Comparison of ENCODE assay signal across 8 cellular contexts in the genomic region with DNA sequence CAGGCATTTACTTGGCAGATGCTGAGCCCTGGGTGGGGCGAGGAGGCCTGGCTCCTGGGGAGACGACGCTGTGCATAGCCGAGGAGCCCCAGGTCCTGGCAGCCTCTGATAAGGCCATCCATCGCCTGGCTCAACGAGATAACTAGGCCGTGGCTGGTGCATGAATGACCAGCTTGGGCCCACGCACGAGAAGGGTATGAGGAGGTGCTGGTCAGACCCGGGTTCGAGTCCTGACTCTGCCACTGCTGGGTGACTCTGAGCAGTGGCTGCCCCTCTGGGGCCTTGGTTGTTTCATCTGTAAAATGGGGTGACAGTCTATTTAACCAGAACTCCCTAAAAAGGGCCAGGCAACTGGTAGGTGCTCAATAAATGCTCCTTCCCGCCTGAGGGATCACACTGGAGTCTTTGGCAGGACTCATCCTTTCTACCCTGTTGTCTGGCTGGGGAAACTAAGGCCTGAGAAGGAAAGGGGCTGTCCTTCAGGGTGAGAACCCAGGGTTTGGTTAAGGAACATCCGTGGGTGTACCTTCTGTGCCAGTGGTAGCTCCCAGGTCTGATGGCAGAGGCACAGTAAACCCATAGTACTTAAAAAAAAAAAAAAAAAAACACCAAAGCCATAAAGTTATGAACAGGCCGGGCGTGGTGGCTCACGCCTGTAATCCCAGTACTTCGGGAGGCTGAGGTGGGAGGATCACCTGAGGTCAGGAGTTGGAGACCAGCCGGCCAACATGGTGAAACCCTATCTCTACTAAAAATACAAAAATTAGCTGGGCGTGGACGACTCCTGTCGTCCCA. TPM values are rescaled to one million over a fixed set of nuclear protein-coding genes. Genes with fewer than 3 reads are reported as not detected.
DNase-seq lines count a peak whose midpoint lies in the region; ATAC-seq and TF ChIP-seq lines count a peak whose summit lies in the region.

No MANE protein-coding gene starts in this region.

- H3K27me3 Mint-ChIP-seq in activated CD4-positive, alpha-beta T cell treated with anti-CD3 and anti-CD28 coated beads for 36 hours = no peaks in the 10 kb centered on the region
- no peaks in the 10 kb centered on the region for H3K27me3 Mint-ChIP-seq in activated CD8-positive, alpha-beta T cell treated with anti-CD3 and anti-CD28 coated beads for 36 hours

- H3K27ac Mint-ChIP-seq in activated CD4-positive, alpha-beta T cell treated with anti-CD3 and anti-CD28 coated beads for 36 hours = peak overlapping the region; percentile 95
- H3K27ac Mint-ChIP-seq in activated CD8-positive, alpha-beta T cell treated with anti-CD3 and anti-CD28 coated beads for 36 hours = peak overlapping the region; percentile 98

- peaks cover 4% of the 10 kb centered on the region for H3K36me3 Mint-ChIP-seq in activated CD4-positive, alpha-beta T cell treated with anti-CD3 and anti-CD28 coated beads for 36 hours (ENCODE audit: low read depth)
- H3K36me3 Mint-ChIP-seq in activated CD8-positive, alpha-beta T cell treated with anti-CD3 and anti-CD28 coated beads for 36 hours (ENCODE audit: low read depth) = peaks cover 5% of the 10 kb centered on the region

- H3K9me3 Mint-ChIP-seq in activated CD4-positive, alpha-beta T cell treated with anti-CD3 and anti-CD28 coated beads for 36 hours (ENCODE audit: low read depth) = no peaks in the 10 kb centered on the region
- no peaks in the 10 kb centered on the region for H3K9me3 Mint-ChIP-seq in activated CD8-positive, alpha-beta T cell treated with anti-CD3 and anti-CD28 coated beads for 36 hours

- CTCF ChIA-PET in activated CD4-positive, alpha-beta T cell treated with anti-CD3 and anti-CD28 coated beads for 36 hours (lab: Charles Lee) = interaction anchor here (0.6 to 7.5 kb wide), 6 partner anchors 55 to 304 kb away, joined by 3 to 102 read pairs (median 5); a partner anchor contains a TSS
- CTCF ChIA-PET in activated CD8-positive, alpha-beta T cell treated with anti-CD3 and anti-CD28 coated beads for 36 hours (lab: Charles Lee) = interaction anchor here (1.5 to 5.3 kb wide), 4 partner anchors 53 to 66 kb away, joined by 7 to 27 read pairs (median 14); a partner anchor contains a TSS

- peak overlapping the region; percentile 90 for H3K27ac ChIP-seq in left lung
- peak overlapping the region; percentile 87 to 90 for H3K27ac ChIP-seq in thoracic aorta

- POLR2A ChIA-PET in activated CD4-positive, alpha-beta T cell treated with anti-CD3 and anti-CD28 coated beads for 36 hours (lab: Charles Lee) = interaction anchor here (1.1 kb wide), 3 partner anchors 17 to 153 kb away, joined by 3 to 4 read pairs (median 4); a partner anchor contains a TSS
- POLR2A ChIA-PET in activated CD8-positive, alpha-beta T cell treated with anti-CD3 and anti-CD28 coated beads for 36 hours (lab: Charles Lee) = interaction anchor here (1.1 to 2.7 kb wide), 9 partner anchors 53 to 140 kb away, joined by 3 to 14 read pairs (median 4); a partner anchor contains a TSS

- peaks cover 25% of the 10 kb centered on the region for H3K4me1 Mint-ChIP-seq in activated CD4-positive, alpha-beta T cell treated with anti-CD3 and anti-CD28 coated beads for 36 hours
- peaks cover 17% of the 10 kb centered on the region for H3K4me1 Mint-ChIP-seq in activated CD8-positive, alpha-beta T cell treated with anti-CD3 and anti-CD28 coated beads for 36 hours (ENCODE audit: low read depth)

- peaks cover 0 to 10% of the 10 kb centered on the region in 2 donors for H3K27me3 ChIP-seq in left lung
- no peaks in the 10 kb centered on the region for H3K27me3 ChIP-seq in thoracic aorta (replicated peaks; ENCODE audit: insufficient read depth)

- no peak for DNase-seq in activated CD4-positive, alpha-beta T cell treated with anti-CD3 and anti-CD28 coated beads for 36 hours
- no peak for DNase-seq in activated CD4-positive, alpha-beta T cell treated with anti-CD3 and anti-CD28 coated beads, Interleukin-2, amount 50 U/mL, for 4 hours
- DNase-seq in activated CD8-positive, alpha-beta T cell treated with anti-CD3 and anti-CD28 coated beads for 36 hours = peak; percentile 19
- DNase-seq in left lung = no peak
- DNase-seq in thoracic aorta (ENCODE audit: low spot score) = no peak
- no peak for DNase-seq in medulla oblongata (ENCODE audit: extremely low spot score)

- peaks cover 0 to 51% of the 10 kb centered on the region in 2 donors for H3K4me1 ChIP-seq in left lung
- peaks cover 7 to 22% of the 10 kb centered on the region in 2 donors for H3K4me1 ChIP-seq in thoracic aorta (ENCODE audit: control insufficient read depth in 1 of 2, low read depth in 2 of 2)

- intact Hi-C loops in activated CD4-positive, alpha-beta T cell treated with anti-CD3 and anti-CD28 coated beads for 36 hours (cut with DNase I, micrococcal nuclease) = loop anchor here (2.0 to 10.0 kb wide), 4 partner anchors 89 to 155 kb away; a partner anchor contains a TSS
- intact Hi-C loops in activated CD8-positive, alpha-beta T cell treated with anti-CD3 and anti-CD28 coated beads for 36 hours (cut with micrococcal nuclease) = loop anchor here (5.0 to 10.0 kb wide), 2 partner anchors 143 to 155 kb away; a partner anchor contains a TSS
- intact Hi-C loops in left lung (cut with DNase I) = loop anchor here in 1 of 2 donors (10.0 kb wide), 1 partner anchor 135 kb away; no protein-coding TSS in a partner anchor

- peaks cover 0 to 9% of the 10 kb centered on the region in 2 donors for H3K36me3 ChIP-seq in left lung
- H3K36me3 ChIP-seq in thoracic aorta = no peaks in the 10 kb centered on the region

- H3K9me3 ChIP-seq in left lung (no peaks in the 10 kb centered on the region), thoracic aorta (no peaks in the 10 kb centered on the region)

- no peak for TF ChIP-seq CTCF in activated CD8-positive, alpha-beta T cell treated with anti-CD3 and anti-CD28 coated beads for 36 hours (IDR thresholded peaks at IDR 0.05)
- no peak for TF ChIP-seq CTCF in left lung (IDR thresholded peaks at IDR 0.05)
- no peak for TF ChIP-seq CTCF in thoracic aorta (IDR thresholded peaks at IDR 0.05)

- ATAC-seq in activated CD4-positive, alpha-beta T cell treated with anti-CD3 and anti-CD28 coated beads for 36 hours = no peak
- ATAC-seq in activated CD8-positive, alpha-beta T cell treated with anti-CD3 and anti-CD28 coated beads for 36 hours = no peak
- no peak for ATAC-seq in left lung
- ATAC-seq in thoracic aorta (ENCODE audit: insufficient number of reproducible peaks, low FRiP score, low read depth) = no peak
- ATAC-seq in GM21825 (IDR thresholded peaks at IDR 0.05; ENCODE audit: unreplicated experiment) = no peak
- no peak for ATAC-seq in GM21367 (IDR thresholded peaks at IDR 0.05; ENCODE audit: unreplicated experiment)

- H3K4me3 ChIP-seq in left lung (peak overlapping the region in 1 of 2 donors; percentile 85), thoracic aorta (peak overlapping the region; percentile 78)

- peak overlapping the region; percentile 75 for H3K4me3 Mint-ChIP-seq in activated CD4-positive, alpha-beta T cell treated with anti-CD3 and anti-CD28 coated beads for 36 hours
- H3K4me3 Mint-ChIP-seq in activated CD8-positive, alpha-beta T cell treated with anti-CD3 and anti-CD28 coated beads for 36 hours = peak overlapping the region; percentile 90

RNA-seq across cellular contexts. Expression of a gene that starts 8.1 kb away (rescaled TPM):
- total RNA-seq in activated CD4-positive, alpha-beta T cell treated with anti-CD3 and anti-CD28 coated beads for 36 hours = 10 to 100 TPM; 13.5 to 21.7 TPM
- 10 to 100 TPM; 29.1 TPM for total RNA-seq in activated CD8-positive, alpha-beta T cell treated with anti-CD3 and anti-CD28 coated beads for 36 hours
- total RNA-seq in left lung (10 to 100 TPM; 23.3 to 37.8 TPM), thoracic aorta (100 to 1,000 TPM; 114 to 151 TPM)

RNA-seq across cellular contexts. Expression of a gene that starts 33.0 kb away (rescaled TPM):
- under 1 TPM in 1 of 2 experiments, not detected in 1; 0.05 TPM for total RNA-seq in activated CD4-positive, alpha-beta T cell treated with anti-CD3 and anti-CD28 coated beads for 36 hours
- 1 to 10 TPM in 1 of 2 experiments, under 1 TPM in 1; 0.25 to 1.7 TPM for total RNA-seq in activated CD8-positive, alpha-beta T cell treated with anti-CD3 and anti-CD28 coated beads for 36 hours
- under 1 TPM; 0.06 to 0.10 TPM for total RNA-seq in left lung
- under 1 TPM in 1 of 2 donors, not detected in 1; 0.99 TPM for total RNA-seq in thoracic aorta
